ENCODE assay signal across 18 cellular contexts in the genomic region with DNA sequence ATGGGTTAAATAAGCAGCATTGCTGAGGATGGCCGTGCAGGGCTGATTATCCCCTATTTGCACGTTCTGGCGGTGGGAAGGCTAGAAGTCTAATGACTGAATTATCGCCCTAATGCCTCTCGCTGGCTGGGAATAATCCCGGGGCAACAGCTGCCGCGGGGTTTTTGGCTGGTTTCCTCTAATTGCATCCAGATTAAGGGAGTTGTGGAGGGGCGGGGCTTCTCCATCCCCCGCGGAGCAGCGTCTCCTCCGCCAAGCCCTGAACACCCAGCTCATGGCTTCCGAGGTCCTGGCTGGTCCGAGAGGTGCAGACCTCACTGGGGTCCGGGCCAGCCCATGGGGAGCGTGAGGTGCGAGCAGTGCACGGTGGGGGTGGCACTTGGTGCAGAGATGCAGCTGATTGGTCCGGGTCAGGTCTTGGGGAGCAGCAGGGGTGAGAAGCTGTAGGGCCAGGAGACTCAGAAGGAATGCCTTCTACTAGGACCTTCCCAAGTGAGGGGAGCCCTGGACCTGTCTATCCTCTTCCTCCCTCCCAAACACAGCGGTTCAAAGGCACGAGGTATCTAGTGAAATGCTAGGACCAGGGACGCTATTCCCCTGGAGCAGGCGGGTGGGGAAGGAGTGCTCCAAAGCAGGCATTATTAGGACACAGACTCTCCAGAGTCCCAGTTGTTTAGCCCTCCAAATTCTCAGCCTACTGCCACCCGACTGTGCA.
DNase-seq lines count a peak whose midpoint lies in the region; ATAC-seq and TF ChIP-seq lines count a peak whose summit lies in the region.
"Had no signal": no experiment of that assay in that cellular context is flagged by ENCODE, and none has a peak within 500 bp of the region (broad histone marks: within the 10 kb centered on the region; RNA-seq: fewer than 3 reads in every experiment).

No MANE protein-coding gene starts in this region.

- H3K36me3 ChIP-seq in GM23248 (ENCODE audit: low read depth) = no peaks in the 10 kb centered on the region
- peaks cover 41% of the 10 kb centered on the region for H3K36me3 ChIP-seq in WERI-Rb-1
- H3K36me3 ChIP-seq in neural progenitor cell = no peaks in the 10 kb centered on the region
- H3K36me3 ChIP-seq: uterus had no signal

- no peak overlapping the region for H3K9ac ChIP-seq in GM23248
- H3K9ac ChIP-seq in neural progenitor cell = no peak overlapping the region

- 24% methylated on average over 25 of the region's 25 CpGs for WGBS in GM23248 (ENCODE audit: low coverage in 1 of 2, low lambda C conversion rate in 2 of 2, missing lambda C conversion rate in 2 of 2), 2 experiments

- no peaks in the 10 kb centered on the region for H3K9me2 ChIP-seq in GM23248 (ENCODE audit: insufficient read depth)

- no peak overlapping the region for H3K4me3 ChIP-seq in GM23248
- H3K4me3 ChIP-seq in WERI-Rb-1 (ENCODE audit: low read depth, low read length) = peak overlapping the region; percentile 1; the same call in 1 of the 2 replicates
- no peak overlapping the region for H3K4me3 ChIP-seq in neural progenitor cell
- H3K4me3 ChIP-seq: GM12878, uterus had no signal

- H3K36me3 Mint-ChIP-seq in activated CD8-positive, alpha-beta T cell treated with anti-CD3 and anti-CD28 coated beads, Interleukin-2, amount 10 ng/mL, durations not matched to agents 7 days and 5 days (ENCODE audit: low read depth) = no peaks in the 10 kb centered on the region
- H3K36me3 Mint-ChIP-seq in activated CD8-positive, alpha-beta T cell treated with anti-CD3 and anti-CD28 coated beads for 36 hours (ENCODE audit: low read depth) = peaks cover 1% of the 10 kb centered on the region
- H3K36me3 Mint-ChIP-seq in neural progenitor cell = peaks cover 22% of the 10 kb centered on the region

- peak overlapping the region; percentile 54 for H3K4me3 Mint-ChIP-seq in activated CD8-positive, alpha-beta T cell treated with anti-CD3 and anti-CD28 coated beads, Interleukin-2, amount 10 ng/mL, durations not matched to agents 7 days and 5 days
- H3K4me3 Mint-ChIP-seq in activated CD8-positive, alpha-beta T cell treated with anti-CD3 and anti-CD28 coated beads for 36 hours = no peak overlapping the region
- H3K4me3 Mint-ChIP-seq in neural progenitor cell = no peak overlapping the region
- H3K4me3 Mint-ChIP-seq: CD4-positive, alpha-beta T cell; endodermal cell; mesothelial cell of epicardium; T-helper 1 cell treated with Interleukin-12 subunit alpha and Interleukin-12 subunit beta and Interleukin-4 antibody, amounts not matched to agents 30 μg/mL and 1 μg/mL, for 36 hours had no signal

- CTCF ChIA-PET in activated CD8-positive, alpha-beta T cell treated with anti-CD3 and anti-CD28 coated beads, Interleukin-2, amount 10 ng/mL, durations not matched to agents 7 days and 5 days (lab: Charles Lee) = interaction anchor here (0.7 to 1.5 kb wide), 2 partner anchors 32 to 70 kb away, joined by 3 to 4 read pairs; no protein-coding TSS in a partner anchor
- CTCF ChIA-PET in activated CD8-positive, alpha-beta T cell treated with anti-CD3 and anti-CD28 coated beads for 36 hours (lab: Charles Lee) = interaction anchor here (1.4 kb wide), 1 partner anchor 94 kb away, joined by 3 read pairs; no protein-coding TSS in a partner anchor

- peak overlapping the region; percentile 83 for H3K27ac Mint-ChIP-seq in activated CD8-positive, alpha-beta T cell treated with anti-CD3 and anti-CD28 coated beads, Interleukin-2, amount 10 ng/mL, durations not matched to agents 7 days and 5 days
- H3K27ac Mint-ChIP-seq in activated CD8-positive, alpha-beta T cell treated with anti-CD3 and anti-CD28 coated beads for 36 hours = no peak overlapping the region
- H3K27ac Mint-ChIP-seq in neural progenitor cell = peak overlapping the region; percentile 57
- H3K27ac Mint-ChIP-seq: CD4-positive, alpha-beta T cell; mesothelial cell of epicardium; T-helper 1 cell treated with Interleukin-12 subunit alpha and Interleukin-12 subunit beta and Interleukin-4 antibody, amounts not matched to agents 30 μg/mL and 1 μg/mL, for 36 hours had no signal

- H3K27me3 ChIP-seq in GM23248 (replicated peaks; ENCODE audit: insufficient read depth) (no peaks in the 10 kb centered on the region), WERI-Rb-1 (ENCODE audit: insufficient read depth, low read depth, severe bottlenecking) (no peaks in the 10 kb centered on the region), neural progenitor cell (peaks cover 1% of the 10 kb centered on the region)
- H3K27me3 ChIP-seq: uterus had no signal

- H3F3A ChIP-seq in GM23248 (ENCODE audit: insufficient read depth) (no peaks in the 10 kb centered on the region), neural progenitor cell (ENCODE audit: low read depth) (no peaks in the 10 kb centered on the region)

- H3K27ac ChIP-seq in GM23248 (no peak overlapping the region), WERI-Rb-1 (peak overlapping the region; percentile 68), neural progenitor cell (no peak overlapping the region)
- H3K27ac ChIP-seq: uterus had no signal

- intact Hi-C loops in activated CD8-positive, alpha-beta T cell treated with anti-CD3 and anti-CD28 coated beads for 36 hours (cut with micrococcal nuclease) = no loop called here

- H3K4me1 ChIP-seq in GM23248 (ENCODE audit: insufficient read depth) = peaks cover 4% of the 10 kb centered on the region; the same call in 1 of the 2 replicates
- peaks cover 11% of the 10 kb centered on the region for H3K4me1 ChIP-seq in neural progenitor cell
- H3K4me1 ChIP-seq: uterus had no signal

- no peaks in the 10 kb centered on the region for H3K9me3 Mint-ChIP-seq in activated CD8-positive, alpha-beta T cell treated with anti-CD3 and anti-CD28 coated beads, Interleukin-2, amount 10 ng/mL, durations not matched to agents 7 days and 5 days (ENCODE audit: insufficient read depth)
- H3K9me3 Mint-ChIP-seq in activated CD8-positive, alpha-beta T cell treated with anti-CD3 and anti-CD28 coated beads for 36 hours = no peaks in the 10 kb centered on the region
- no peaks in the 10 kb centered on the region for H3K9me3 Mint-ChIP-seq in neural progenitor cell
- H3K9me3 Mint-ChIP-seq: CD4-positive, alpha-beta T cell; endodermal cell; mesothelial cell of epicardium; T-helper 1 cell treated with Interleukin-12 subunit alpha and Interleukin-12 subunit beta and Interleukin-4 antibody, amounts not matched to agents 30 μg/mL and 1 μg/mL, for 36 hours had no signal

- H4K20me1 ChIP-seq in GM23248 (ENCODE audit: insufficient read depth) (no peaks in the 10 kb centered on the region), neural progenitor cell (ENCODE audit: low read depth) (peaks cover 18% of the 10 kb centered on the region)

- no peak for ATAC-seq in activated CD8-positive, alpha-beta T cell treated with anti-CD3 and anti-CD28 coated beads, Interleukin-2, amount 10 ng/mL, durations not matched to agents 7 days and 5 days
- no peak for ATAC-seq in activated CD8-positive, alpha-beta T cell treated with anti-CD3 and anti-CD28 coated beads for 36 hours
- ATAC-seq: GM12878 had no signal

- peaks cover 60% of the 10 kb centered on the region for H3K4me1 Mint-ChIP-seq in activated CD8-positive, alpha-beta T cell treated with anti-CD3 and anti-CD28 coated beads, Interleukin-2, amount 10 ng/mL, durations not matched to agents 7 days and 5 days (ENCODE audit: low read depth)
- H3K4me1 Mint-ChIP-seq in activated CD8-positive, alpha-beta T cell treated with anti-CD3 and anti-CD28 coated beads for 36 hours (ENCODE audit: low read depth) = peaks cover 56% of the 10 kb centered on the region
- peaks cover 40% of the 10 kb centered on the region for H3K4me1 Mint-ChIP-seq in neural progenitor cell

- H3K79me2 ChIP-seq in GM23248 (ENCODE audit: insufficient read depth) (no peaks in the 10 kb centered on the region), neural progenitor cell (ENCODE audit: low read depth) (no peaks in the 10 kb centered on the region)

- no peak for DNase-seq in activated CD8-positive, alpha-beta T cell treated with anti-CD3 and anti-CD28 coated beads, Interleukin-2, amount 10 ng/mL, durations not matched to agents 7 days and 5 days
- DNase-seq in activated CD8-positive, alpha-beta T cell treated with anti-CD3 and anti-CD28 coated beads for 36 hours = no peak
- DNase-seq in GM23248 (peak; percentile 40), WERI-Rb-1 (peak; percentile 99), neural progenitor cell (ENCODE audit: low spot score) (peak; percentile 73), RPMI8226 (no peak), NK-92 (lab: John Stamatoyannopoulos, UW; ENCODE audit: unreplicated experiment) (no peak)
- no peak for DNase-seq in activated CD8-positive, alpha-beta memory T cell treated with anti-CD3 and anti-CD28 coated beads, Interleukin-2, amount 50 U/mL, for 4 hours
- DNase-seq: activated effector memory CD4-positive, alpha-beta T cell treated with Interleukin-2 at 50 U/mL for 16 hours; amniotic stem cell; CD4-positive, alpha-beta T cell; endodermal cell; hypothalamus; stimulated activated CD4-positive, alpha-beta T cell treated with anti-CD3 and anti-CD28 coated beads, Interleukin-2, amount 100 ng/mL, for 24 hours had no signal

- peaks cover 7% of the 10 kb centered on the region for H3K27me3 Mint-ChIP-seq in activated CD8-positive, alpha-beta T cell treated with anti-CD3 and anti-CD28 coated beads, Interleukin-2, amount 10 ng/mL, durations not matched to agents 7 days and 5 days (ENCODE audit: low read depth)
- H3K27me3 Mint-ChIP-seq in activated CD8-positive, alpha-beta T cell treated with anti-CD3 and anti-CD28 coated beads for 36 hours = peaks cover 5% of the 10 kb centered on the region
- peaks cover 10% of the 10 kb centered on the region for H3K27me3 Mint-ChIP-seq in neural progenitor cell (ENCODE audit: insufficient read depth, low read depth)

- no peak for TF ChIP-seq CTCF in activated CD8-positive, alpha-beta T cell treated with anti-CD3 and anti-CD28 coated beads for 36 hours (IDR thresholded peaks at IDR 0.05)
- TF ChIP-seq CTCF in WERI-Rb-1 (IDR thresholded peaks at IDR 0.05; ENCODE audit: low read depth, low read length) = no peak
- TF ChIP-seq CTCF in neural progenitor cell (IDR thresholded peaks at IDR 0.05) = no peak

- H3K9me3 ChIP-seq in GM23248 (ENCODE audit: low read depth) (no peaks in the 10 kb centered on the region), WERI-Rb-1 (ENCODE audit: severe bottlenecking) (no peaks in the 10 kb centered on the region), neural progenitor cell (ENCODE audit: low read depth) (no peaks in the 10 kb centered on the region)
- H3K9me3 ChIP-seq: uterus had no signal

- no peak overlapping the region for H3K4me2 ChIP-seq in GM23248 (ENCODE audit: unreplicated experiment)
- no peak overlapping the region for H3K4me2 ChIP-seq in neural progenitor cell

- H2AFZ ChIP-seq in GM23248 (no peak overlapping the region), neural progenitor cell (replicated peaks) (no peak overlapping the region)

- in situ Hi-C loops in GM23248 (cut with MboI) = no loop called here

- POLR2A ChIA-PET in activated CD8-positive, alpha-beta T cell treated with anti-CD3 and anti-CD28 coated beads, Interleukin-2, amount 10 ng/mL, durations not matched to agents 7 days and 5 days (lab: Charles Lee) = no interaction called here
- POLR2A ChIA-PET in activated CD8-positive, alpha-beta T cell treated with anti-CD3 and anti-CD28 coated beads for 36 hours (lab: Charles Lee) = interaction anchor here (0.7 kb wide), 1 partner anchor 96 kb away, joined by 3 read pairs; no protein-coding TSS in a partner anchor

Comparison
In these comparisons a context has a peak if more than half of its experiments do, and no peak if none do; other contexts are left out.
1. DNase-seq: peak in GM23248 (single experiment), WERI-Rb-1 (single experiment) and neural progenitor cell (single experiment); none in activated CD8-positive, alpha-beta T cell treated with anti-CD3 and anti-CD28 coated beads, Interleukin-2, amount 10 ng/mL, durations not matched to agents 7 days and 5 days (single experiment), activated CD8-positive, alpha-beta T cell treated with anti-CD3 and anti-CD28 coated beads for 36 hours (single experiment), activated CD8-positive, alpha-beta memory T cell treated with anti-CD3 and anti-CD28 coated beads, Interleukin-2, amount 50 U/mL, for 4 hours (single experiment), RPMI8226 (single experiment) and NK-92 (single experiment).